Comparison of ENCODE assay signal across 10 cellular contexts in genomic region chr9:14349141-14349817, GRCh38. TPM values are rescaled to one million over a fixed set of nuclear protein-coding genes. Genes with fewer than 3 reads are reported as not detected.
DNase-seq lines count a peak whose midpoint lies in the region; ATAC-seq and TF ChIP-seq lines count a peak whose summit lies in the region.
"Had no signal": no experiment of that assay in that cellular context is flagged by ENCODE, and none has a peak within 500 bp of the region (broad histone marks: within the 10 kb centered on the region; RNA-seq: fewer than 3 reads in every experiment).

No MANE protein-coding gene starts in this region.

- no peak overlapping the region for H3K9ac ChIP-seq in SK-N-SH

- H3F3A ChIP-seq in SK-N-SH (replicated peaks; ENCODE audit: insufficient read depth): no peaks in the 10 kb centered on the region

- no peak overlapping the region for H2AFZ ChIP-seq in SK-N-SH (ENCODE audit: low read depth)
- H2AFZ ChIP-seq: PC-9 had no signal

- H3K36me3 ChIP-seq in SK-N-SH (replicated peaks in 1 of 2; ENCODE audit: control insufficient read depth in 1 of 2, insufficient read depth in 2 of 2, low read length in 1 of 2) (no peaks in the 10 kb centered on the region), ectodermal cell (ENCODE audit: control insufficient read depth, insufficient read depth, low read length) (no peaks in the 10 kb centered on the region), thoracic aorta (no peaks in the 10 kb centered on the region)

- ATAC-seq in SK-N-SH treated with all-trans-retinoic acid at 6 μM for 48 hours: no peak
- no peak for ATAC-seq in thoracic aorta (ENCODE audit: insufficient number of reproducible peaks, low FRiP score, low read depth)
- ATAC-seq in GM18511 (IDR thresholded peaks at IDR 0.05; ENCODE audit: unreplicated experiment): no peak
- ATAC-seq in HG02840 (IDR thresholded peaks at IDR 0.05; ENCODE audit: low FRiP score, unreplicated experiment): no peak
- ATAC-seq: esophagus mucosa had no signal

- WGBS in SK-N-SH (ENCODE audit: low lambda C conversion rate): 96% methylated on average over 27 of the region's 30 CpGs
- WGBS in ectodermal cell, 2 experiments: 0 to 1% methylated on average over 30 of the region's 30 CpGs

- H4K20me1 ChIP-seq in SK-N-SH (ENCODE audit: insufficient read depth): no peaks in the 10 kb centered on the region

- H3K9me3 Mint-ChIP-seq in mesothelial cell of epicardium: no peaks in the 10 kb centered on the region

- H3K9me3 ChIP-seq in SK-N-SH (no peaks in the 10 kb centered on the region), ectodermal cell (ENCODE audit: control insufficient read depth, low read length) (no peaks in the 10 kb centered on the region), thoracic aorta (no peaks in the 10 kb centered on the region)

- H3K27ac Mint-ChIP-seq in mesothelial cell of epicardium: peak overlapping the region; percentile 96

- H3K4me2 ChIP-seq in SK-N-SH: no peak overlapping the region

- no peak for TF ChIP-seq EP300 in SK-N-SH (IDR thresholded peaks at IDR 0.05; ENCODE audit: borderline replicate concordance in 1 of 2, low read depth in 1 of 2, low read length in 1 of 2)

- H3K36me3 Mint-ChIP-seq in mesothelial cell of epicardium: no peaks in the 10 kb centered on the region

- peak; percentile 11 for DNase-seq in SK-N-SH
- no peak for DNase-seq in mesothelial cell of epicardium (ENCODE audit: low spot score in 2 of 2, unreplicated experiment in 2 of 2)
- DNase-seq in thoracic aorta (ENCODE audit: low spot score): no peak
- no peak for DNase-seq in NCI-H524 treated with DMSO at 0.1 percent for 48 hours (lab: John Stamatoyannopoulos, UW)
- DNase-seq: PC-9 had no signal

- peaks cover 33% of the 10 kb centered on the region for H3K27me3 Mint-ChIP-seq in mesothelial cell of epicardium (ENCODE audit: low read depth)

- no peak for TF ChIP-seq CTCF in SK-N-SH (IDR thresholded peaks at IDR 0.05)
- no peak for TF ChIP-seq CTCF in mesothelial cell of epicardium (IDR thresholded peaks at IDR 0.05; ENCODE audit: unreplicated experiment)
- TF ChIP-seq CTCF in thoracic aorta (IDR thresholded peaks at IDR 0.05): no peak

- no peaks in the 10 kb centered on the region for H3K79me2 ChIP-seq in SK-N-SH (ENCODE audit: insufficient read depth)

- peak overlapping the region; percentile 71 for H3K4me3 Mint-ChIP-seq in mesothelial cell of epicardium

- no peak for TF ChIP-seq RAD21 in SK-N-SH (IDR thresholded peaks at IDR 0.05; ENCODE audit: low read length)

- H3K4me3 ChIP-seq in SK-N-SH (ENCODE audit: low read depth in 2 of 2, low read length in 1 of 2) (no peak overlapping the region), ectodermal cell (ENCODE audit: insufficient read depth, low read depth, low read length) (peak overlapping the region; percentile 36), thoracic aorta (peak overlapping the region; percentile 83)
- H3K4me3 ChIP-seq: PC-9 had no signal

- CTCF ChIA-PET in SK-N-SH (lab: Yijun Ruan, JAX): no interaction called here

- peaks cover 83% of the 10 kb centered on the region for H3K4me1 Mint-ChIP-seq in mesothelial cell of epicardium

- POLR2A ChIA-PET in SK-N-SH (lab: Yijun Ruan, JAX): no interaction called here

- H3K4me1 ChIP-seq in SK-N-SH (ENCODE audit: control insufficient read depth in 1 of 2, insufficient read depth in 2 of 2, low read depth in 1 of 2, low read length in 1 of 2) (peaks cover 0 to 13% of the 10 kb centered on the region in 2 experiments; a peak in 2 of 4 replicates), ectodermal cell (ENCODE audit: control insufficient read depth, insufficient read depth, low read length) (peaks cover 51% of the 10 kb centered on the region), thoracic aorta (ENCODE audit: control insufficient read depth in 1 of 2, low read depth in 2 of 2) (peaks cover 21 to 57% of the 10 kb centered on the region in 2 donors)

- no peaks in the 10 kb centered on the region for H3K9me2 ChIP-seq in SK-N-SH

- no peaks in the 10 kb centered on the region for H3K27me3 ChIP-seq in SK-N-SH (ENCODE audit: insufficient read depth)
- peaks cover 96% of the 10 kb centered on the region for H3K27me3 ChIP-seq in ectodermal cell (ENCODE audit: control insufficient read depth, insufficient read depth, low read length, poor library complexity, severe bottlenecking)
- H3K27me3 ChIP-seq in thoracic aorta (replicated peaks; ENCODE audit: insufficient read depth): no peaks in the 10 kb centered on the region

- H3K27ac ChIP-seq in SK-N-SH (ENCODE audit: low read depth in 2 of 2, low read length in 1 of 2) (no peak overlapping the region), ectodermal cell (ENCODE audit: insufficient read depth, low read depth, low read length, poor library complexity, severe bottlenecking) (no peak overlapping the region), thoracic aorta (peak overlapping the region; percentile 86 to 87)
- H3K27ac ChIP-seq: PC-9 had no signal

TF ChIP-seq in SK-N-SH, 30 proteins besides CTCF, POLR2A, EP300 and RAD21 (continues in another document):
- TF ChIP-seq, protein P1, sequence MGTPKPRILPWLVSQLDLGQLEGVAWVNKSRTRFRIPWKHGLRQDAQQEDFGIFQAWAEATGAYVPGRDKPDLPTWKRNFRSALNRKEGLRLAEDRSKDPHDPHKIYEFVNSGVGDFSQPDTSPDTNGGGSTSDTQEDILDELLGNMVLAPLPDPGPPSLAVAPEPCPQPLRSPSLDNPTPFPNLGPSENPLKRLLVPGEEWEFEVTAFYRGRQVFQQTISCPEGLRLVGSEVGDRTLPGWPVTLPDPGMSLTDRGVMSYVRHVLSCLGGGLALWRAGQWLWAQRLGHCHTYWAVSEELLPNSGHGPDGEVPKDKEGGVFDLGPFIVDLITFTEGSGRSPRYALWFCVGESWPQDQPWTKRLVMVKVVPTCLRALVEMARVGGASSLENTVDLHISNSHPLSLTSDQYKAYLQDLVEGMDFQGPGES (IDR thresholded peaks at IDR 0.05; ENCODE audit: low read depth, low read length): no peak
- TF ChIP-seq RCOR1 (IDR thresholded peaks at IDR 0.05; ENCODE audit: low read length) (no peak), USF1 (IDR thresholded peaks at IDR 0.05; ENCODE audit: borderline replicate concordance, low read depth) (no peak), ELF1 (IDR thresholded peaks at IDR 0.05) (no peak), SIN3A (IDR thresholded peaks at IDR 0.05; ENCODE audit: borderline replicate concordance, low read depth, low read length) (no peak), FOXJ3 (CRISPR knock-in tag; IDR thresholded peaks at IDR 0.05) (no peak), CHD2 (IDR thresholded peaks at IDR 0.05; ENCODE audit: low read length, partially characterized antibody) (no peak), FOSL2 (IDR thresholded peaks at IDR 0.05; ENCODE audit: borderline replicate concordance, low read depth) (no peak), TAF1 (IDR thresholded peaks at IDR 0.05; ENCODE audit: borderline replicate concordance, low read depth, low read length) (no peak), FOXM1 (IDR thresholded peaks at IDR 0.05; ENCODE audit: low read depth) (no peak), RFX5 (IDR thresholded peaks at IDR 0.05; ENCODE audit: low read length) (no peak)

TF ChIP-seq in SK-N-SH treated with all-trans-retinoic acid at 6 μM for 48 hours, 23 proteins besides CTCF, POLR2A, EP300 and RAD21:
- no peak for TF ChIP-seq ESRRG (CRISPR knock-in tag; IDR thresholded peaks at IDR 0.05)
- TF ChIP-seq TCF4 (CRISPR knock-in tag; IDR thresholded peaks at IDR 0.05; ENCODE audit: borderline replicate concordance): no peak
- no peak for TF ChIP-seq OSR1 (CRISPR knock-in tag; IDR thresholded peaks at IDR 0.05)
- TF ChIP-seq ZFP3 (CRISPR knock-in tag; IDR thresholded peaks at IDR 0.05): no peak
- no peak for TF ChIP-seq ZNF565 (CRISPR knock-in tag; conservative IDR thresholded peaks at IDR 0.05; ENCODE audit: low read depth)
- no peak for TF ChIP-seq CREB5 (CRISPR knock-in tag; IDR thresholded peaks at IDR 0.05; ENCODE audit: low read depth)
- TF ChIP-seq TSHZ2 (CRISPR knock-in tag; IDR thresholded peaks at IDR 0.05): no peak

RNA-seq across cellular contexts. Expression of gene NFIB, which starts 35.3 kb away (rescaled TPM):
- polyA plus RNA-seq in SK-N-SH (2012; rRNA removed): 8.1 and 9.2 TPM in 2 replicates
- 9.4 TPM in 2 replicates for polyA plus RNA-seq in SK-N-SH (2012; cell fraction: cytosol; rRNA removed)
- polyA plus RNA-seq in SK-N-SH (2012; cell fraction: nucleus; rRNA removed): 12.0 and 18.7 TPM in 2 replicates
- polyA plus RNA-seq in ectodermal cell (2013, experiment 1 of 4): 0.22 TPM
- 0.25 TPM for polyA plus RNA-seq in ectodermal cell (2013, experiment 2 of 4)
- 0.64 TPM for polyA plus RNA-seq in ectodermal cell (2013, experiment 3 of 4)
- 0.65 TPM for polyA plus RNA-seq in ectodermal cell (2013, experiment 4 of 4)
- total RNA-seq in mesothelial cell of epicardium (213 to 237 TPM (median 230 TPM) in 3 replicates), thoracic aorta (100 to 1,000 TPM in 1 of 2 donors, 10 to 100 TPM in 1; 54.8 to 114 TPM)

Comparison
In these comparisons a context has a peak if more than half of its experiments do, and no peak if none do; other contexts are left out.
1. H3K27ac ChIP-seq: peak in thoracic aorta (2 of 2); none in SK-N-SH (0 of 2) and ectodermal cell (single experiment).
2. H3K4me3 ChIP-seq: peak in ectodermal cell (single experiment) and thoracic aorta (single experiment); none in SK-N-SH (0 of 2).